ENCODE assay signal across 32 cellular contexts in genomic region chr11:69494851-69495250, GRCh38. TPM values are rescaled to one million over a fixed set of nuclear protein-coding genes. Genes with fewer than 3 reads are reported as not detected.
DNase-seq lines count a peak whose midpoint lies in the region; ATAC-seq, FAIRE-seq and TF ChIP-seq lines count a peak whose summit lies in the region.
"Had no signal": no experiment of that assay in that cellular context is flagged by ENCODE, and none has a peak within 500 bp of the region (broad histone marks: within the 10 kb centered on the region; RNA-seq: fewer than 3 reads in every experiment).

No MANE protein-coding gene starts in this region.

- H3K27ac ChIP-seq in lower lobe of right lung (no peak overlapping the region), osteoblast (ENCODE audit: low read depth, low read length) (no peak overlapping the region), adrenal gland (no peak overlapping the region)
- H3K27ac ChIP-seq: 22Rv1 had no signal

- no peak for TF ChIP-seq POLR2A in adrenal gland (IDR thresholded peaks at IDR 0.05)

- H3K79me2 ChIP-seq in osteoblast (ENCODE audit: insufficient read depth, low read length) = no peaks in the 10 kb centered on the region

- TF ChIP-seq CTCF in lower lobe of right lung (IDR thresholded peaks at IDR 0.05) (no peak), osteoblast (IDR thresholded peaks at IDR 0.05; ENCODE audit: extremely low read depth, low read depth, low read length) (no peak), adrenal gland (IDR thresholded peaks at IDR 0.05) (no peak)

- no peak for FAIRE-seq in RCC 7860 (lab: Jason Lieb, UNC)
- FAIRE-seq: GM12892, GM19239, H1, K562 had no signal

- H2AFZ ChIP-seq in osteoblast (ENCODE audit: low read length) = no peak overlapping the region

- no peaks in the 10 kb centered on the region for H4K20me1 ChIP-seq in osteoblast (ENCODE audit: insufficient read depth, low read length)

- DNase-seq in Right ventricle myocardium inferior (ENCODE audit: missing footprints) (peak; percentile 37), left ventricle myocardium superior (no peak), H7 (peak; percentile 33), lower lobe of right lung (peak; percentile 36), osteoblast (ENCODE audit: insufficient read length, low spot score, missing footprints) (peak; percentile 38), RCC 7860 (ENCODE audit: low spot score) (no peak), adrenal gland (no peak)
- DNase-seq: ACHN; BE2C; Calu3; DND-41; NCI-H1105 treated with DMSO at 0.1 percent for 48 hours; NCI-H146; NCI-H1930; NCI-H446; NCI-H526; NCI-H82; NK-92 treated with Interleukin-12 subunit alpha and Interleukin-12 subunit beta, amount 100 ng/mL, for 24 hours; PC-3; SHP77 had no signal

- H3K4me3 ChIP-seq in H7 (ENCODE audit: insufficient read depth, low read depth, low read length) (no peak overlapping the region), lower lobe of right lung (no peak overlapping the region), osteoblast (ENCODE audit: insufficient read depth, low read length) (no peak overlapping the region), adrenal gland (no peak overlapping the region)
- H3K4me3 ChIP-seq: K562 had no signal

- intact Hi-C loops in Right ventricle myocardium inferior (cut with DNase I) (loop anchor here (5.0 kb wide), 1 partner anchor 48 kb away; no protein-coding TSS in a partner anchor), left ventricle myocardium superior (cut with micrococcal nuclease) (no loop called here), lower lobe of right lung (cut with DNase I) (no loop called here), adrenal gland (cut with DNase I) (no loop called here)

- no peaks in the 10 kb centered on the region for H3K9me3 ChIP-seq in lower lobe of right lung
- no peaks in the 10 kb centered on the region for H3K9me3 ChIP-seq in osteoblast (ENCODE audit: low read depth, low read length)
- no peaks in the 10 kb centered on the region for H3K9me3 ChIP-seq in adrenal gland (replicated peaks in 1 of 3)
- H3K9me3 ChIP-seq: BE2C had no signal

- H3K4me2 ChIP-seq in osteoblast (ENCODE audit: insufficient read depth, low read length) = no peak overlapping the region

- ATAC-seq in Right ventricle myocardium inferior (no peak), left ventricle myocardium superior (no peak), lower lobe of right lung (no peak), GM19035 (IDR thresholded peaks at IDR 0.05; ENCODE audit: unreplicated experiment) (no peak)
- ATAC-seq: K562, PC-3 had no signal

- H3K4me1 ChIP-seq in lower lobe of right lung (peaks cover 25% of the 10 kb centered on the region), osteoblast (ENCODE audit: insufficient read depth, low read length) (peaks cover 12% of the 10 kb centered on the region), adrenal gland (replicated peaks in 1 of 2) (no peaks in the 10 kb centered on the region)

- WGBS in adrenal gland, 4 donors = 85 to 94% (median 90%) methylated on average over 2 to 7 of the region's 7 CpGs

- H3K36me3 ChIP-seq in H7 (replicated peaks; ENCODE audit: control insufficient read depth, insufficient read depth, low read length) = no peaks in the 10 kb centered on the region
- H3K36me3 ChIP-seq in lower lobe of right lung = no peaks in the 10 kb centered on the region
- H3K36me3 ChIP-seq in osteoblast (ENCODE audit: insufficient read depth, low read length) = no peaks in the 10 kb centered on the region
- no peaks in the 10 kb centered on the region for H3K36me3 ChIP-seq in adrenal gland (replicated peaks in 1 of 2)
- H3K36me3 ChIP-seq: BE2C had no signal

- H3K27me3 ChIP-seq in H7 (ENCODE audit: control insufficient read depth, insufficient read depth, low read length) = no peaks in the 10 kb centered on the region
- no peaks in the 10 kb centered on the region for H3K27me3 ChIP-seq in lower lobe of right lung (ENCODE audit: low read depth)
- H3K27me3 ChIP-seq in osteoblast (ENCODE audit: insufficient read depth, low read length) = no peaks in the 10 kb centered on the region
- no peaks in the 10 kb centered on the region for H3K27me3 ChIP-seq in adrenal gland
- H3K27me3 ChIP-seq: BE2C had no signal

RNA-seq across cellular contexts. Expression of gene LINC01488, which starts 13.4 kb away (rescaled TPM):
- 0.08 TPM for total RNA-seq in Right ventricle myocardium inferior
- not detected for total RNA-seq in left ventricle myocardium superior
- not detected in 2 replicates for total RNA-seq in H7 (2014; rRNA removed; shearing (Covaris generic))
- total RNA-seq in lower lobe of right lung = not detected
- not detected in 2 replicates for total RNA-seq in osteoblast
- total RNA-seq in adrenal gland = not detected
- not detected for polyA plus RNA-seq in adrenal gland
- total RNA-seq: Calu3; CD8-positive, alpha-beta memory T cell; H1; HT-29; K562; LHCN-M2; MCF 10A; PC-3; RPMI7951 had no signal
- polyA plus RNA-seq: CD14-positive monocyte; CD8-positive, alpha-beta memory T cell; H1; K562 had no signal

Comparison
In these comparisons a context has a peak if more than half of its experiments do, and no peak if none do; other contexts are left out.
1. DNase-seq: peak in Right ventricle myocardium inferior (single experiment), H7 (single experiment), lower lobe of right lung (single experiment) and osteoblast (single experiment); none in left ventricle myocardium superior (single experiment), RCC 7860 (single experiment) and adrenal gland (0 of 7).